Comparison of ENCODE assay signal across 19 cellular contexts in the genomic region with DNA sequence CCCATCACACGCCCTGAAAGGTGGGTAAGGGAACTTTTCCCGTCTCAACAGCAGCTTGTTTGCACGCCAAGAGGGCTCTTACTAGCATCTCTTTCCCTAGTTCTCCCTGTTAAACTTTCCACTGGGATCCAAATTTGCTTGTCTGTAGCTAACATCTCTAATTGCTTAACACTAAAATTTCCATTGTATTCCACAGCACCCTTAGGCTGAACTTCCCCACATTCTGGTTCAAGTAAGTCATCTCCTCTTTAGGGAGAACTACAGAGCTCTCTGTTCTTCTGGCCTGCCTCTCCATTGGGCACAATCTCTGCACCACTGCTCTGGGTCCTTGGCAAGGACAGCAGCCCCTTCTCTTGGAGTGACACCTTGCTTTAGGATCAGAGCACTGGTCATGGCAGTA.
"Had no signal": no experiment of that assay in that cellular context is flagged by ENCODE, and none has a peak within 500 bp of the region (broad histone marks: within the 10 kb centered on the region; RNA-seq: fewer than 3 reads in every experiment).

No MANE protein-coding gene starts in this region.

- H3K27me3 ChIP-seq: body of pancreas, gastrocnemius medialis, neural progenitor cell, stomach, upper lobe of left lung had no signal

- H3K36me3 ChIP-seq: neural progenitor cell had no signal

- DNase-seq: activated CD4-positive, alpha-beta T cell treated with anti-CD3 and anti-CD28 coated beads, Interleukin-2, amount 50 U/mL, for 4 hours; activated CD4-positive, CD25-positive, alpha-beta regulatory T cell treated with anti-CD3 and anti-CD28 coated beads, Interleukin-2, amount 50 U/mL, for 72 hours; activated T-cell treated with anti-CD3 and anti-CD28 coated beads, Interleukin-2, amount 50 U/mL, for 1 hour; body of pancreas; gastrocnemius medialis; head of caudate nucleus; psoas muscle; right cardiac atrium; stomach had no signal

- H2AFZ ChIP-seq: neural progenitor cell had no signal

- H3K4me3 ChIP-seq: body of pancreas, coronary artery, gastrocnemius medialis, lung, neural progenitor cell, psoas muscle, skin epidermis, stomach, upper lobe of left lung had no signal

- ATAC-seq: activated naive CD4-positive, alpha-beta T cell treated with anti-CD3 and anti-CD28 coated beads, Interleukin-2, amount 50 U/mL, for 72 hours; body of pancreas; esophagus mucosa; gastrocnemius medialis; left lobe of liver; psoas muscle; right cardiac atrium had no signal

- H3K4me2 ChIP-seq: neural progenitor cell had no signal

- H3K27ac ChIP-seq: body of pancreas, coronary artery, gastrocnemius medialis, neural progenitor cell, psoas muscle, skin epidermis, stomach, upper lobe of left lung, VCaP had no signal

- H3K4me3 Mint-ChIP-seq: mesothelial cell of epicardium, neural progenitor cell had no signal

- H3K27ac Mint-ChIP-seq: mesothelial cell of epicardium, neural progenitor cell had no signal

- H3K9me3 Mint-ChIP-seq: activated naive CD4-positive, alpha-beta T cell treated with anti-CD3 and anti-CD28 coated beads, Interleukin-2, amount 50 U/mL, for 72 hours; neural progenitor cell had no signal

- H3K4me1 ChIP-seq: body of pancreas, gastrocnemius medialis, psoas muscle, stomach, upper lobe of left lung had no signal

- H3K9me3 ChIP-seq: body of pancreas, gastrocnemius medialis, psoas muscle, stomach, upper lobe of left lung had no signal

- H3K9ac ChIP-seq: neural progenitor cell had no signal

- H3K36me3 Mint-ChIP-seq: neural progenitor cell had no signal
